ENCODE assay signal across 1 cellular context in genomic region chr6:3258720-3259490, GRCh38.
TF ChIP-seq lines count a peak whose summit lies in the region.

A gene with protein sequence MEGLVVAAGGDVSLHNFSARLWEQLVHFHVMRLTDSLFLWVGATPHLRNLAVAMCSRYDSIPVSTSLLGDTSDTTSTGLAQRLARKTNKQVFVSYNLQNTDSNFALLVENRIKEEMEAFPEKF (plus strand): TSS chr6:3258947. CDS start chr6:3259023, 76 bp downstream.

TF ChIP-seq in HepG2, 621 proteins besides CTCF, POLR2A, EP300 and RAD21 (continued from another document and continues in another):
- TF ChIP-seq CEBPZ (IDR thresholded peaks at IDR 0.05; ENCODE audit: low read length) (no peak), SALL1 (CRISPR knock-in tag; IDR thresholded peaks at IDR 0.05) (peak; percentile 91), ZBTB10 (CRISPR knock-in tag; IDR thresholded peaks at IDR 0.05; ENCODE audit: borderline replicate concordance) (peak; percentile 71; the same call in 1 of the 2 replicates), MXI1 (IDR thresholded peaks at IDR 0.05; ENCODE audit: borderline replicate concordance, low read depth, low read length) (peak; percentile 93), CENPT (CRISPR knock-in tag; IDR thresholded peaks at IDR 0.05; ENCODE audit: low read depth) (peak; percentile 87; the same call in 1 of the 2 replicates), ATF6 (CRISPR knock-in tag; conservative IDR thresholded peaks at IDR 0.05) (no peak), ZFP36L2 (CRISPR knock-in tag; IDR thresholded peaks at IDR 0.05) (peak; percentile 81; the same call in 1 of the 2 replicates), JUN (CRISPR knock-in tag; IDR thresholded peaks at IDR 0.05) (peak; percentile 58; the same call in 1 of the 2 replicates), ATF2 (CRISPR knock-in tag; IDR thresholded peaks at IDR 0.05) (peak; percentile 55; the same call in 1 of the 2 replicates), ZNF326 (CRISPR knock-in tag; IDR thresholded peaks at IDR 0.05; ENCODE audit: borderline replicate concordance) (no peak), MED8 (CRISPR knock-in tag; IDR thresholded peaks at IDR 0.05; ENCODE audit: insufficient replicate concordance) (peak; percentile 74), KLF13 (CRISPR knock-in tag; IDR thresholded peaks at IDR 0.05) (no peak), KDM6A (CRISPR knock-in tag; IDR thresholded peaks at IDR 0.05; ENCODE audit: low read depth) (no peak), RXRA (CRISPR knock-in tag; IDR thresholded peaks at IDR 0.05) (peak; percentile 75), DMAP1 (CRISPR knock-in tag; IDR thresholded peaks at IDR 0.05) (no peak; the same call in 1 of the 2 replicates), U2AF1 (optimal IDR thresholded peaks at IDR 0.05; ENCODE audit: low read depth, low read length) (no peak), PCBP1 (IDR thresholded peaks at IDR 0.05; ENCODE audit: borderline replicate concordance, low read depth, low read length) (no peak), ZNF737 (CRISPR knock-in tag; IDR thresholded peaks at IDR 0.05; ENCODE audit: borderline replicate concordance) (no peak; the same call in 1 of the 2 replicates), ZBTB43 (CRISPR knock-in tag; conservative IDR thresholded peaks at IDR 0.05) (peak; percentile 81), SP5 (CRISPR knock-in tag; IDR thresholded peaks at IDR 0.05; ENCODE audit: borderline replicate concordance, low read depth) (peak; percentile 95), ELF1 (CRISPR knock-in tag; IDR thresholded peaks at IDR 0.05) (peak; percentile 86), NR2F2 (IDR thresholded peaks at IDR 0.05; ENCODE audit: borderline replicate concordance, low read depth) (no peak), REST (IDR thresholded peaks at IDR 0.05; ENCODE audit: borderline replicate concordance in 1 of 2, low read depth in 1 of 2, low read length in 2 of 2) (no peak; a peak in 2 of 4 replicates), FOXA3 (CRISPR knock-in tag; IDR thresholded peaks at IDR 0.05) (peak; percentile 65), ZNF367 (CRISPR knock-in tag; IDR thresholded peaks at IDR 0.05; ENCODE audit: borderline replicate concordance) (peak; percentile 49; the same call in 1 of the 2 replicates), ZNF143 (CRISPR knock-in tag; IDR thresholded peaks at IDR 0.05) (no peak), ZBTB7B (CRISPR knock-in tag; IDR thresholded peaks at IDR 0.05) (peak; percentile 86), ZNF770 (CRISPR knock-in tag; IDR thresholded peaks at IDR 0.05) (peak; percentile 69), BRD4 (CRISPR knock-in tag; IDR thresholded peaks at IDR 0.05) (peak; percentile 92)
- TF ChIP-seq, protein P1, sequence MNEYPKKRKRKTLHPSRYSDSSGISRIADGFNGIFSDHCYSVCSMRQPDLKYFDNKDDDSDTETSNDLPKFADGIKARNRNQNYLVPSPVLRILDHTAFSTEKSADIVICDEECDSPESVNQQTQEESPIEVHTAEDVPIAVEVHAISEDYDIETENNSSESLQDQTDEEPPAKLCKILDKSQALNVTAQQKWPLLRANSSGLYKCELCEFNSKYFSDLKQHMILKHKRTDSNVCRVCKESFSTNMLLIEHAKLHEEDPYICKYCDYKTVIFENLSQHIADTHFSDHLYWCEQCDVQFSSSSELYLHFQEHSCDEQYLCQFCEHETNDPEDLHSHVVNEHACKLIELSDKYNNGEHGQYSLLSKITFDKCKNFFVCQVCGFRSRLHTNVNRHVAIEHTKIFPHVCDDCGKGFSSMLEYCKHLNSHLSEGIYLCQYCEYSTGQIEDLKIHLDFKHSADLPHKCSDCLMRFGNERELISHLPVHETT (CRISPR knock-in tag; conservative IDR thresholded peaks at IDR 0.05): peak; percentile 69; the same call in 1 of the 2 replicates
- TF ChIP-seq, protein P2, sequence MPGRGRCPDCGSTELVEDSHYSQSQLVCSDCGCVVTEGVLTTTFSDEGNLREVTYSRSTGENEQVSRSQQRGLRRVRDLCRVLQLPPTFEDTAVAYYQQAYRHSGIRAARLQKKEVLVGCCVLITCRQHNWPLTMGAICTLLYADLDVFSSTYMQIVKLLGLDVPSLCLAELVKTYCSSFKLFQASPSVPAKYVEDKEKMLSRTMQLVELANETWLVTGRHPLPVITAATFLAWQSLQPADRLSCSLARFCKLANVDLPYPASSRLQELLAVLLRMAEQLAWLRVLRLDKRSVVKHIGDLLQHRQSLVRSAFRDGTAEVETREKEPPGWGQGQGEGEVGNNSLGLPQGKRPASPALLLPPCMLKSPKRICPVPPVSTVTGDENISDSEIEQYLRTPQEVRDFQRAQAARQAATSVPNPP (CRISPR knock-in tag; IDR thresholded peaks at IDR 0.05): peak; percentile 77; the same call in 1 of the 2 replicates
- TF ChIP-seq, protein P3, sequence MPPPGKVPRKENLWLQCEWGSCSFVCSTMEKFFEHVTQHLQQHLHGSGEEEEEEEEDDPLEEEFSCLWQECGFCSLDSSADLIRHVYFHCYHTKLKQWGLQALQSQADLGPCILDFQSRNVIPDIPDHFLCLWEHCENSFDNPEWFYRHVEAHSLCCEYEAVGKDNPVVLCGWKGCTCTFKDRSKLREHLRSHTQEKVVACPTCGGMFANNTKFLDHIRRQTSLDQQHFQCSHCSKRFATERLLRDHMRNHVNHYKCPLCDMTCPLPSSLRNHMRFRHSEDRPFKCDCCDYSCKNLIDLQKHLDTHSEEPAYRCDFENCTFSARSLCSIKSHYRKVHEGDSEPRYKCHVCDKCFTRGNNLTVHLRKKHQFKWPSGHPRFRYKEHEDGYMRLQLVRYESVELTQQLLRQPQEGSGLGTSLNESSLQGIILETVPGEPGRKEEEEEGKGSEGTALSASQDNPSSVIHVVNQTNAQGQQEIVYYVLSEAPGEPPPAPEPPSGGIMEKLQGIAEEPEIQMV (CRISPR knock-in tag; IDR thresholded peaks at IDR 0.05; ENCODE audit: low read depth): 0 out of 2 replicates have a peak, but pooled peaks have one; percentile 66
